2 cellular contexts compared by ENCODE assay signal in the genomic region with DNA sequence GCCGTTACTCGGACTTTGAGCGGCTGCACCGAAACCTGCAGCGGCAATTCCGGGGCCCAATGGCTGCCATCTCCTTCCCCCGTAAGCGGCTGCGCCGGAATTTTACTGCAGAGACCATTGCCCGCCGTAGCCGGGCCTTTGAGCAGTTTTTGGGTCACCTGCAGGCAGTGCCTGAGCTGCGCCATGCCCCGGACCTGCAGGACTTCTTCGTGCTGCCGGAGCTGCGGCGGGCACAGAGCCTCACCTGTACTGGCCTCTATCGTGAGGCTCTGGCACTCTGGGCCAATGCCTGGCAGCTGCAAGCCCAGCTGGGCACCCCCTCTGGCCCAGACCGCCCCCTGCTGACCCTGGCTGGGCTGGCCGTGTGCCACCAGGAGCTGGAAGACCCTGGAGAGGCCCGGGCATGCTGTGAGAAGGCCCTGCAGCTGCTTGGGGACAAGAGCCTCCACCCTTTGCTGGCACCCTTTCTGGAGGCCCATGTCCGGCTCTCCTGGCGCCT.
TF ChIP-seq lines count a peak whose summit lies in the region.

No MANE protein-coding gene starts in this region.

TF ChIP-seq in HEK293, 187 proteins besides CTCF, POLR2A, EP300 and RAD21:
- TF ChIP-seq ZIC2 (tag by site-specific recombination; IDR thresholded peaks at IDR 0.05) = peak; percentile 67
- peak; percentile 46; the same call in 1 of the 2 replicates for TF ChIP-seq ZNF600 (tag by site-specific recombination; IDR thresholded peaks at IDR 0.05)
- no peak for TF ChIP-seq ZNF776 (tag by site-specific recombination; IDR thresholded peaks at IDR 0.05; ENCODE audit: borderline replicate concordance)
TF ChIP-seq in HEK293: peak in this region for 2.

TF ChIP-seq in HepG2, 621 proteins besides CTCF, POLR2A, EP300 and RAD21:
- TF ChIP-seq ZNF83 (CRISPR knock-in tag; IDR thresholded peaks at IDR 0.05; ENCODE audit: borderline replicate concordance) = no peak
- no peak for TF ChIP-seq FOXM1 (CRISPR knock-in tag; IDR thresholded peaks at IDR 0.05)
- TF ChIP-seq, protein P1, sequence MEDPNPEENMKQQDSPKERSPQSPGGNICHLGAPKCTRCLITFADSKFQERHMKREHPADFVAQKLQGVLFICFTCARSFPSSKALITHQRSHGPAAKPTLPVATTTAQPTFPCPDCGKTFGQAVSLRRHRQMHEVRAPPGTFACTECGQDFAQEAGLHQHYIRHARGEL (CRISPR knock-in tag; IDR thresholded peaks at IDR 0.05) = no peak
- no peak for TF ChIP-seq CCDC6 (CRISPR knock-in tag; IDR thresholded peaks at IDR 0.05)
- TF ChIP-seq AGO2 (optimal IDR thresholded peaks at IDR 0.05; ENCODE audit: low read depth, low read length) = peak; percentile 87
- TF ChIP-seq HNRNPLL (IDR thresholded peaks at IDR 0.05; ENCODE audit: low read depth, low read length, poor library complexity, severe bottlenecking) = no peak
- TF ChIP-seq, protein P2, sequence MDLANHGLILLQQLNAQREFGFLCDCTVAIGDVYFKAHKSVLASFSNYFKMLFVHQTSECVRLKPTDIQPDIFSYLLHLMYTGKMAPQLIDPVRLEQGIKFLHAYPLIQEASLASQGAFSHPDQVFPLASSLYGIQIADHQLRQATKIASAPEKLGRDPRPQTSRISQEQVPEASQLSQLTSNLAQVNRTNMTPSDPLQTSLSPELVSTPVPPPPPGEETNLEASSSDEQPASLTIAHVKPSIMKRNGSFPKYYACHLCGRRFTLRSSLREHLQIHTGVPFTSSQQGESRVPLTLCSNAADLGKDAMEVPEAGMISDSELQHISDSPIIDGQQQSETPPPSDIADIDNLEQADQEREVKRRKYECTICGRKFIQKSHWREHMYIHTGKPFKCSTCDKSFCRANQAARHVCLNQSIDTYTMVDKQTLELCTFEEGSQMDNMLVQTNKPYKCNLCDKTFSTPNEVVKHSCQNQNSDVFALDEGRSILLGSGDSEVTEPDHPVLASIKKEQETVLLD (CRISPR knock-in tag; IDR thresholded peaks at IDR 0.05; ENCODE audit: low read depth) = no peak
- no peak for TF ChIP-seq ZNF790 (CRISPR knock-in tag; IDR thresholded peaks at IDR 0.05; ENCODE audit: borderline replicate concordance)
- TF ChIP-seq HNRNPL (IDR thresholded peaks at IDR 0.05; ENCODE audit: low read depth, low read length) = peak; percentile 65; the same call in 1 of the 2 replicates
- peak; percentile 23; the same call in 1 of the 2 replicates for TF ChIP-seq ZNF768 (CRISPR knock-in tag; IDR thresholded peaks at IDR 0.05)
- TF ChIP-seq STAG1 (CRISPR knock-in tag; IDR thresholded peaks at IDR 0.05) = 0 out of 2 replicates have a peak, but pooled peaks have one; percentile 6
- no peak for TF ChIP-seq ZNF552 (CRISPR knock-in tag; IDR thresholded peaks at IDR 0.05; ENCODE audit: borderline replicate concordance)
- TF ChIP-seq FOXK1 (CRISPR knock-in tag; IDR thresholded peaks at IDR 0.05; ENCODE audit: borderline replicate concordance, low read depth) = no peak
- TF ChIP-seq ZNF724P (CRISPR knock-in tag; IDR thresholded peaks at IDR 0.05; ENCODE audit: borderline replicate concordance) = no peak
- TF ChIP-seq RBFOX2 (IDR thresholded peaks at IDR 0.05; ENCODE audit: low read depth, low read length) = peak; percentile 63
